In genomic region chr3:189355481-189356201, GRCh38 we compare ENCODE assay signal across 9 cellular contexts.
DNase-seq lines count a peak whose midpoint lies in the region; ATAC-seq, FAIRE-seq and TF ChIP-seq lines count a peak whose summit lies in the region.
"Had no signal": no experiment of that assay in that cellular context is flagged by ENCODE, and none has a peak within 500 bp of the region (broad histone marks: within the 10 kb centered on the region; RNA-seq: fewer than 3 reads in every experiment).

No MANE protein-coding gene starts in this region.

- no peaks in the 10 kb centered on the region for H3K36me3 ChIP-seq in PC-3 (ENCODE audit: low read depth, low read length)
- H3K36me3 ChIP-seq in GM12878 (ENCODE audit: control insufficient read depth in 2 of 2, insufficient read depth in 2 of 2, low read length in 1 of 2): no peaks in the 10 kb centered on the region
- H3K36me3 ChIP-seq: heart right ventricle had no signal

- H4K20me1 ChIP-seq in PC-3 (ENCODE audit: low read length): no peaks in the 10 kb centered on the region
- no peaks in the 10 kb centered on the region for H4K20me1 ChIP-seq in GM12878 (ENCODE audit: control insufficient read depth, insufficient read depth)

- POLR2A ChIA-PET in PC-3 (lab: Charles Lee; ENCODE audit: unreplicated experiment): interaction anchor here (0.5 to 0.7 kb wide), 2 partner anchors 30 to 362 kb away, joined by 3 to 6 read pairs; no protein-coding TSS in a partner anchor
- POLR2A ChIA-PET in GM12878 (lab: Charles Lee): no interaction called here
- POLR2A ChIA-PET in naive thymus-derived CD8-positive, alpha-beta T cell (lab: Charles Lee): interaction anchor here (0.7 to 1.8 kb wide), 5 partner anchors 11 to 49 kb away, joined by 3 to 9 read pairs (median 3); no protein-coding TSS in a partner anchor

- BruUV-seq in Calu3 (replicated peaks; lab: Mats Ljungman, UMichigan): no TSS peak
- no TSS peak for BruUV-seq in PC-3 (replicated peaks; lab: Mats Ljungman, UMichigan)
- BruUV-seq in GM12878 (replicated peaks; lab: Mats Ljungman, UMichigan): no TSS peak

- H2AFZ ChIP-seq in PC-3 (ENCODE audit: low read length) (peak overlapping the region; percentile 73), GM12878 (ENCODE audit: control insufficient read depth, low read depth, low read length) (peak overlapping the region; percentile 3)

- no peaks in the 10 kb centered on the region for H3K9me3 ChIP-seq in PC-3 (ENCODE audit: low read length)
- H3K9me3 ChIP-seq in GM12878 (replicated peaks; ENCODE audit: control insufficient read depth, insufficient read depth, low read length): no peaks in the 10 kb centered on the region
- H3K9me3 ChIP-seq: heart right ventricle had no signal

- no peaks in the 10 kb centered on the region for H3K79me2 ChIP-seq in PC-3 (ENCODE audit: low read length)
- H3K79me2 ChIP-seq in GM12878 (ENCODE audit: control insufficient read depth, insufficient read depth, low read length): no peaks in the 10 kb centered on the region

- no peak for TF ChIP-seq CTCF in Calu3 (IDR thresholded peaks at IDR 0.05; ENCODE audit: unreplicated experiment)
- no peak for TF ChIP-seq CTCF in PC-3 (conservative IDR thresholded peaks at IDR 0.05; ENCODE audit: low read depth, low read length)
- TF ChIP-seq CTCF in GM12878 (IDR thresholded peaks at IDR 0.05 in 2 of 3, conservative IDR thresholded peaks at IDR 0.05 in 1 of 3; ENCODE audit: control insufficient read depth in 2 of 3, extremely low read depth in 1 of 3, insufficient read depth in 1 of 3, low read depth in 3 of 3, low read length in 3 of 3): no peak

- H3K4me2 ChIP-seq in PC-3 (ENCODE audit: low read length): peak overlapping the region; percentile 67
- H3K4me2 ChIP-seq in GM12878 (ENCODE audit: control insufficient read depth, insufficient read depth): no peak overlapping the region

- H3K27me3 ChIP-seq in PC-3 (ENCODE audit: low read length): no peaks in the 10 kb centered on the region
- no peaks in the 10 kb centered on the region for H3K27me3 ChIP-seq in GM12878 (replicated peaks in 1 of 2; ENCODE audit: control insufficient read depth in 2 of 2, insufficient read depth in 2 of 2, low read length in 1 of 2)
- H3K27me3 ChIP-seq: heart right ventricle had no signal

- H3F3A ChIP-seq in PC-3 (ENCODE audit: low read length, unreplicated experiment): peaks cover 8% of the 10 kb centered on the region

- no peak for FAIRE-seq in GM12878 (lab: Jason Lieb, UNC)

- peak overlapping the region; percentile 92 for H3K27ac ChIP-seq in PC-3 (ENCODE audit: low read length)
- no peak overlapping the region for H3K27ac ChIP-seq in GM12878 (ENCODE audit: control insufficient read depth, insufficient read depth)

- peaks cover 5% of the 10 kb centered on the region for H3K36me3 Mint-ChIP-seq in Calu3 (ENCODE audit: insufficient read depth, unreplicated experiment)
- no peaks in the 10 kb centered on the region for H3K36me3 Mint-ChIP-seq in naive thymus-derived CD8-positive, alpha-beta T cell

- H3K9me2 ChIP-seq in PC-3 (replicated peaks; ENCODE audit: low read length): no peaks in the 10 kb centered on the region

- H3K9ac ChIP-seq in PC-3 (ENCODE audit: low read length) (peak overlapping the region; percentile 17; the same call in 1 of the 2 replicates), GM12878 (ENCODE audit: control insufficient read depth, insufficient read depth, low read length) (no peak overlapping the region)

- H3K4me3 Mint-ChIP-seq in Calu3 (ENCODE audit: low read depth, unreplicated experiment): no peak overlapping the region
- H3K4me3 Mint-ChIP-seq in naive thymus-derived CD8-positive, alpha-beta T cell: peak overlapping the region; percentile 20 to 80 (median 70)

- no peak for TF ChIP-seq RAD21 in GM12878 (IDR thresholded peaks at IDR 0.05; ENCODE audit: insufficient read depth, low read depth, low read length)

- 74% methylated on average over 6 of the region's 6 CpGs for WGBS in GM12878 (ENCODE audit: insufficient coverage, insufficient replicate concordance, low lambda C conversion rate, missing lambda C conversion rate)

- peaks cover 2% of the 10 kb centered on the region for H3K9me3 Mint-ChIP-seq in Calu3 (ENCODE audit: low read depth, unreplicated experiment)
- peaks cover 0 to 9% (median 0%) of the 10 kb centered on the region in 9 donors for H3K9me3 Mint-ChIP-seq in naive thymus-derived CD8-positive, alpha-beta T cell

- TF ChIP-seq EP300 in GM12878 (IDR thresholded peaks at IDR 0.05; ENCODE audit: borderline replicate concordance in 1 of 2, control insufficient read depth in 1 of 2, low read depth in 2 of 2, low read length in 2 of 2): no peak

- H3K4me3 ChIP-seq in PC-3 (ENCODE audit: low read length) (peak overlapping the region; percentile 19; the same call in 1 of the 2 replicates), GM12878 (no peak overlapping the region)
- H3K4me3 ChIP-seq: heart right ventricle had no signal

- H3K27ac Mint-ChIP-seq in Calu3 (ENCODE audit: unreplicated experiment): peak overlapping the region; percentile 91
- H3K27ac Mint-ChIP-seq in naive thymus-derived CD8-positive, alpha-beta T cell: peak overlapping the region; percentile 56 to 96 (median 89)

- SMC1A ChIA-PET in GM12878 (lab: Charles Lee; ENCODE audit: uncharacterized antibody, unreplicated experiment): interaction anchor here (0.6 to 2.1 kb wide), 12 partner anchors 10 to 593 kb away, joined by 3 to 6 read pairs (median 4); no protein-coding TSS in a partner anchor

- in situ Hi-C loops in GM12878 (cut with MboI): no loop called here

- no peak for TF ChIP-seq POLR2A in GM12878 (IDR thresholded peaks at IDR 0.05; ENCODE audit: low read depth, low read length)

- RAD21 ChIA-PET in GM12878 (lab: Charles Lee; ENCODE audit: unreplicated experiment): interaction anchor here (0.9 to 1.4 kb wide), 3 partner anchors 13 to 593 kb away, joined by 3 to 4 read pairs (median 4); no protein-coding TSS in a partner anchor

- H3K4me1 Mint-ChIP-seq in Calu3 (ENCODE audit: low read depth, unreplicated experiment): peaks cover 32% of the 10 kb centered on the region
- peaks cover 14 to 30% (median 25%) of the 10 kb centered on the region in 4 donors for H3K4me1 Mint-ChIP-seq in naive thymus-derived CD8-positive, alpha-beta T cell

- intact Hi-C loops in Calu3 (cut with micrococcal nuclease; ENCODE audit: unreplicated experiment) (loop anchor here (1.0 to 2.0 kb wide), 3 partner anchors 31 to 81 kb away; no protein-coding TSS in a partner anchor), PC-3 (cut with micrococcal nuclease) (loop anchor here (2.0 kb wide), 1 partner anchor 31 kb away; no protein-coding TSS in a partner anchor), GM12878 (cut with micrococcal nuclease; ENCODE audit: unreplicated experiment) (no loop called here)

- H3K4me1 ChIP-seq in PC-3 (ENCODE audit: insufficient read depth, low read length) (peaks cover 38% of the 10 kb centered on the region), GM12878 (ENCODE audit: control insufficient read depth, insufficient read depth, low read length) (no peaks in the 10 kb centered on the region)

- ATAC-seq in PC-3 (peak; percentile 72), GM12878 (peak; percentile 34; the same call in 2 of the 3 replicates), GM21786 (IDR thresholded peaks at IDR 0.05; ENCODE audit: unreplicated experiment) (no peak), GM21526 (IDR thresholded peaks at IDR 0.05; ENCODE audit: low FRiP score, unreplicated experiment) (no peak)
- ATAC-seq in naive thymus-derived CD8-positive, alpha-beta T cell: peak; percentile 84 to 95

- DNase-seq in Calu3 (peak; percentile 30), PC-3 (peak; percentile 84), GM12878 (ENCODE audit: low read depth, low spot score) (no peak), D341Med (ENCODE audit: low spot score) (no peak), medulla oblongata (ENCODE audit: extremely low spot score) (no peak)
- peak in 9 of 10 donors; percentile 17 to 78 (median 45) for DNase-seq in naive thymus-derived CD8-positive, alpha-beta T cell
- DNase-seq: heart right ventricle had no signal

- CTCF ChIA-PET in Calu3 (lab: Charles Lee) (interaction anchor here (0.5 to 2.4 kb wide), 14 partner anchors 9 to 1267 kb away, joined by 3 to 12 read pairs (median 4); no protein-coding TSS in a partner anchor), PC-3 (lab: Charles Lee) (no interaction called here), GM12878 (lab: Yijun Ruan, JAX) (interaction anchor here (0.6 to 2.4 kb wide), 7 partner anchors 11 to 593 kb away, joined by 3 to 9 read pairs (median 4); no protein-coding TSS in a partner anchor)

- no peaks in the 10 kb centered on the region for H3K27me3 Mint-ChIP-seq in Calu3 (ENCODE audit: unreplicated experiment)
- no peaks in the 10 kb centered on the region for H3K27me3 Mint-ChIP-seq in naive thymus-derived CD8-positive, alpha-beta T cell

TF ChIP-seq in GM12878, 131 proteins besides CTCF, POLR2A, EP300 and RAD21:
- TF ChIP-seq RUNX3 (IDR thresholded peaks at IDR 0.05; ENCODE audit: low read length) (peak; percentile 65), SMAD5 (IDR thresholded peaks at IDR 0.05; ENCODE audit: low read depth) (no peak)

Comparison
In these comparisons a context has a peak if more than half of its experiments do, and no peak if none do; other contexts are left out.
1. DNase-seq: peak in Calu3 (single experiment), PC-3 (single experiment) and naive thymus-derived CD8-positive, alpha-beta T cell (9 of 10); none in GM12878 (single experiment), D341Med (single experiment) and medulla oblongata (single experiment).
2. ATAC-seq: peak in PC-3 (single experiment), GM12878 (single experiment) and naive thymus-derived CD8-positive, alpha-beta T cell (2 of 2); none in GM21786 (single experiment) and GM21526 (single experiment).